Comparison of ENCODE assay signal across 9 cellular contexts in the genomic region with DNA sequence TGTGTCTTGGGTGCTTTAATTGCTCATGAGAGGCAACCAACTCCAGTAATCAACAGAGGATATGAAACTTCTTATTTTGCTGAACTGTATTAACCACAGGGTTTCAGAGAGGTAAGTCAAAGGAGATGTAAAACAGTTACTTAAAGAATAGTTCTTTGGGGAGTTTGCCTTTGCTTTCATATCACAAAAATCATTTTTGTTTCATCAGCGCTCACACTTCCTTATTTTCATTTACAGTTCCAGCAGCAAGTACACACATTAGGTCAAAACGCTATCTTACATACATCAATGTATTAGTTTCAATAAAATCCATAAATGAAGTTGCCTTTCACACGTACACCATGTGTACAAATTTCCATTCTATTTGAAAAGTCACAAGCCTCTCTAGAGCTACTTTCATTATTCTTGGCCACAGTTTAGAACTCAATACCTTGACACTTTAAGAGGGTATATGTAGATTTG. TPM values are rescaled to one million over a fixed set of nuclear protein-coding genes. Genes with fewer than 3 reads are reported as not detected.
DNase-seq lines count a peak whose midpoint lies in the region; ATAC-seq and TF ChIP-seq lines count a peak whose summit lies in the region.
"Had no signal": no experiment of that assay in that cellular context is flagged by ENCODE, and none has a peak within 500 bp of the region (broad histone marks: within the 10 kb centered on the region; RNA-seq: fewer than 3 reads in every experiment).

No MANE protein-coding gene starts in this region.

- no peaks in the 10 kb centered on the region for H3K27me3 Mint-ChIP-seq in CD4-positive, alpha-beta T cell
- H3K27me3 Mint-ChIP-seq in activated CD4-positive, alpha-beta memory T cell treated with anti-CD3 and anti-CD28 coated beads, Interleukin-2, amount 10 ng/mL, durations not matched to agents 7 days and 5 days = no peaks in the 10 kb centered on the region

- H3K4me1 ChIP-seq in gastrocnemius medialis = no peaks in the 10 kb centered on the region

- no peak for DNase-seq in CD4-positive, alpha-beta T cell
- no peak for DNase-seq in activated CD4-positive, alpha-beta memory T cell treated with anti-CD3 and anti-CD28 coated beads, Interleukin-2, amount 10 ng/mL, durations not matched to agents 7 days and 5 days
- no peak for DNase-seq in gastrocnemius medialis
- DNase-seq in C1 segment of cervical spinal cord (lab: John Stamatoyannopoulos, UW) = no peak
- DNase-seq in nucleus accumbens (lab: John Stamatoyannopoulos, UW) = no peak
- DNase-seq in EL = no peak
- DNase-seq: SW 1271 had no signal

- POLR2A ChIA-PET in CD4-positive, alpha-beta T cell (lab: Charles Lee) = interaction anchor here (0.7 to 2.0 kb wide), 4 partner anchors 10 to 318 kb away, joined by 3 to 7 read pairs (median 5); a partner anchor contains a TSS
- POLR2A ChIA-PET in activated CD4-positive, alpha-beta memory T cell treated with anti-CD3 and anti-CD28 coated beads, Interleukin-2, amount 10 ng/mL, durations not matched to agents 7 days and 5 days (lab: Charles Lee) = interaction anchor here (1.2 to 4.1 kb wide), 4 partner anchors 11 to 49 kb away, joined by 4 to 72 read pairs (median 18); a partner anchor contains a TSS

- peak overlapping the region; percentile 63 for H3K27ac Mint-ChIP-seq in CD4-positive, alpha-beta T cell
- H3K27ac Mint-ChIP-seq in activated CD4-positive, alpha-beta memory T cell treated with anti-CD3 and anti-CD28 coated beads, Interleukin-2, amount 10 ng/mL, durations not matched to agents 7 days and 5 days = peak overlapping the region; percentile 94

- H3K36me3 ChIP-seq in gastrocnemius medialis = no peaks in the 10 kb centered on the region

- no peaks in the 10 kb centered on the region for H3K27me3 ChIP-seq in CD4-positive, alpha-beta T cell (ENCODE audit: control insufficient read depth, insufficient read depth, low read length)
- no peaks in the 10 kb centered on the region for H3K27me3 ChIP-seq in gastrocnemius medialis

- H3K4me1 Mint-ChIP-seq in CD4-positive, alpha-beta T cell (ENCODE audit: low read depth) = peaks cover 44% of the 10 kb centered on the region
- peaks cover 50% of the 10 kb centered on the region for H3K4me1 Mint-ChIP-seq in activated CD4-positive, alpha-beta memory T cell treated with anti-CD3 and anti-CD28 coated beads, Interleukin-2, amount 10 ng/mL, durations not matched to agents 7 days and 5 days

- H3K27ac ChIP-seq in CD4-positive, alpha-beta T cell (ENCODE audit: low read depth, low read length) = peak overlapping the region; percentile 19
- H3K27ac ChIP-seq in gastrocnemius medialis = peak overlapping the region in 2 of 4 donors; percentile 2 to 4

- H3K36me3 Mint-ChIP-seq in CD4-positive, alpha-beta T cell (ENCODE audit: low read depth) = peaks cover 45% of the 10 kb centered on the region
- peaks cover 47% of the 10 kb centered on the region for H3K36me3 Mint-ChIP-seq in activated CD4-positive, alpha-beta memory T cell treated with anti-CD3 and anti-CD28 coated beads, Interleukin-2, amount 10 ng/mL, durations not matched to agents 7 days and 5 days (ENCODE audit: low read depth)

- H3K9me3 ChIP-seq in CD4-positive, alpha-beta T cell (ENCODE audit: control insufficient read depth, low read length) = no peaks in the 10 kb centered on the region
- no peaks in the 10 kb centered on the region for H3K9me3 ChIP-seq in gastrocnemius medialis

- in situ Hi-C loops in gastrocnemius medialis (cut with MboI; ENCODE audit: low sequenced_read_pairs in 4 of 4) = no loop called here

- peak; percentile 55 for ATAC-seq in CD4-positive, alpha-beta T cell (ENCODE audit: poor library complexity)
- ATAC-seq in GM19372 (IDR thresholded peaks at IDR 0.05; ENCODE audit: low read depth, unreplicated experiment) (peak; percentile 93), HG03139 (IDR thresholded peaks at IDR 0.05; ENCODE audit: unreplicated experiment) (peak; percentile 95), gastrocnemius medialis (no peak)

- intact Hi-C loops in CD4-positive, alpha-beta T cell (cut with DNase I, micrococcal nuclease) = no loop called here
- intact Hi-C loops in gastrocnemius medialis (cut with DNase I; ENCODE audit: low total_unique reads) = no loop called here

- no peak for TF ChIP-seq POLR2A in gastrocnemius medialis (IDR thresholded peaks at IDR 0.05)

- no peaks in the 10 kb centered on the region for H3K9me3 Mint-ChIP-seq in CD4-positive, alpha-beta T cell
- no peaks in the 10 kb centered on the region for H3K9me3 Mint-ChIP-seq in activated CD4-positive, alpha-beta memory T cell treated with anti-CD3 and anti-CD28 coated beads, Interleukin-2, amount 10 ng/mL, durations not matched to agents 7 days and 5 days

- CTCF ChIA-PET in CD4-positive, alpha-beta T cell (lab: Charles Lee) = no interaction called here
- CTCF ChIA-PET in activated CD4-positive, alpha-beta memory T cell treated with anti-CD3 and anti-CD28 coated beads, Interleukin-2, amount 10 ng/mL, durations not matched to agents 7 days and 5 days (lab: Charles Lee) = no interaction called here

- peak overlapping the region; percentile 46 for H3K4me3 Mint-ChIP-seq in CD4-positive, alpha-beta T cell
- H3K4me3 Mint-ChIP-seq in activated CD4-positive, alpha-beta memory T cell treated with anti-CD3 and anti-CD28 coated beads, Interleukin-2, amount 10 ng/mL, durations not matched to agents 7 days and 5 days = peak overlapping the region; percentile 62

- no peak for TF ChIP-seq CTCF in CD4-positive, alpha-beta T cell (IDR thresholded peaks at IDR 0.05)
- no peak for TF ChIP-seq CTCF in gastrocnemius medialis (IDR thresholded peaks at IDR 0.05 in 4 of 5, conservative IDR thresholded peaks at IDR 0.05 in 1 of 5)

- no peak overlapping the region for H3K4me3 ChIP-seq in gastrocnemius medialis

RNA-seq across cellular contexts. Expression of a gene that starts 50.1 kb away (rescaled TPM):
- total RNA-seq in CD4-positive, alpha-beta T cell = 10 to 100 TPM; 17.8 to 19.5 TPM
- total RNA-seq in activated CD4-positive, alpha-beta memory T cell treated with anti-CD3 and anti-CD28 coated beads, Interleukin-2, amount 10 ng/mL, durations not matched to agents 7 days and 5 days = 10 to 100 TPM; 69.4 to 72.1 TPM
- total RNA-seq in gastrocnemius medialis = 1 to 10 TPM in 3 of 4 donors, under 1 TPM in 1; 0.93 to 4.5 (median 1.3) TPM

Comparison
In these comparisons a context has a peak if more than half of its experiments do, and no peak if none do; other contexts are left out.
1. ATAC-seq: peak in CD4-positive, alpha-beta T cell (single experiment), GM19372 (single experiment) and HG03139 (single experiment); none in gastrocnemius medialis (0 of 2).